ENCODE assay signal across 14 cellular contexts in genomic region chr19:41195675-41196497, GRCh38. TPM values are rescaled to one million over a fixed set of nuclear protein-coding genes. Genes with fewer than 3 reads are reported as not detected.
A peak's percentile ranks its signal among the peaks of the same experiment; 100 is the strongest.
DNase-seq lines count a peak whose midpoint lies in the region; ATAC-seq and TF ChIP-seq lines count a peak whose summit lies in the region.
"Had no signal": no experiment of that assay in that cellular context is flagged by ENCODE, and none has a peak within 500 bp of the region (broad histone marks: within the 10 kb centered on the region; RNA-seq: fewer than 3 reads in every experiment).

No MANE protein-coding gene starts in this region.

- DNase-seq in Caki2 (ENCODE audit: low read depth), result peak; percentile 59
- DNase-seq in choroid plexus epithelial cell (ENCODE audit: low read depth), result peak; percentile 44
- no peak for DNase-seq in mesendoderm
- no peak for DNase-seq in A673 (ENCODE audit: low spot score)
- no peak for DNase-seq in OCI-M2 (lab: John Stamatoyannopoulos, UW; ENCODE audit: unreplicated experiment)
- DNase-seq in NCI-H748 (lab: John Stamatoyannopoulos, UW; ENCODE audit: unreplicated experiment), result no peak
- DNase-seq: activated naive CD4-positive, alpha-beta T cell treated with anti-CD3 and anti-CD28 coated beads, Interleukin-2, amount 10 ng/mL, durations not matched to agents 7 days and 5 days; central memory CD4-positive, alpha-beta T cell; GDM1; MG63; stimulated activated CD4-positive, alpha-beta T cell treated with anti-CD3 and anti-CD28 coated beads, Interleukin-1b, Interleukin-23, amount 100 ng/mL, for 48 hours had no signal

- peaks cover 60% of the 10 kb centered on the region for H3K36me3 ChIP-seq in HUES64 (ENCODE audit: insufficient read depth, low read length)
- H3K36me3 ChIP-seq in mesendoderm (ENCODE audit: control insufficient read depth, insufficient read depth, low read length), result peaks cover 8% of the 10 kb centered on the region
- no peaks in the 10 kb centered on the region for H3K36me3 ChIP-seq in A673 (ENCODE audit: insufficient read depth, low read length, poor library complexity, severe bottlenecking)

- H3K56ac ChIP-seq in mesendoderm (ENCODE audit: low read length), result peak overlapping the region; percentile 43

- no peak overlapping the region for H2BK120ac ChIP-seq in mesendoderm (ENCODE audit: low read depth, low read length)

- POLR2A ChIA-PET in A673 (lab: Charles Lee; ENCODE audit: low non-redundant PET), result no interaction called here

- H2BK5ac ChIP-seq in mesendoderm (ENCODE audit: low read length), result no peak overlapping the region

- H3K4me1 ChIP-seq in HUES64 (ENCODE audit: insufficient read depth, low read length), result peaks cover 15% of the 10 kb centered on the region
- H3K4me1 ChIP-seq in mesendoderm (ENCODE audit: control insufficient read depth, low read depth, low read length), result peaks cover 7% of the 10 kb centered on the region
- no peaks in the 10 kb centered on the region for H3K4me1 ChIP-seq in A673 (ENCODE audit: insufficient read depth, low read length, poor library complexity, severe bottlenecking)

- H3K79me1 ChIP-seq in mesendoderm (ENCODE audit: low read length), result peaks cover 15% of the 10 kb centered on the region

- no peak overlapping the region for H3K4ac ChIP-seq in mesendoderm (ENCODE audit: low read depth, low read length)

- TF ChIP-seq CTCF in choroid plexus epithelial cell (conservative IDR thresholded peaks at IDR 0.05; ENCODE audit: low read depth, low read length), result no peak
- no peak for TF ChIP-seq CTCF in A673 (conservative IDR thresholded peaks at IDR 0.05; ENCODE audit: low read depth, low read length)

- no peak overlapping the region for H3K4me2 ChIP-seq in mesendoderm (ENCODE audit: low read length)

- intact Hi-C loops in A673 (cut with micrococcal nuclease; ENCODE audit: unreplicated experiment), result no loop called here

- H3K79me2 ChIP-seq in mesendoderm (ENCODE audit: control insufficient read depth, insufficient read depth, low read length), result peaks cover 37% of the 10 kb centered on the region

- H3K27me3 ChIP-seq in HUES64 (ENCODE audit: insufficient read depth, low read length) (no peaks in the 10 kb centered on the region), mesendoderm (ENCODE audit: insufficient read depth, low read length, poor library complexity) (no peaks in the 10 kb centered on the region), A673 (replicated peaks; ENCODE audit: insufficient read depth, low read depth, low read length, poor library complexity) (peaks cover 30% of the 10 kb centered on the region)
- H3K27me3 ChIP-seq: MG63 had no signal

- no peak overlapping the region for H3K23ac ChIP-seq in mesendoderm (ENCODE audit: low read length)

- WGBS in HUES64, result 91% methylated on average over 10 of the region's 10 CpGs
- no CpG with 5 or more reads among the region's 10 CpGs for WGBS in mesendoderm (ENCODE audit: extremely low coverage, insufficient coverage, low lambda C conversion rate)

- H3K9ac ChIP-seq in HUES64 (ENCODE audit: low read depth, low read length) (0 out of 2 replicates have a peak overlapping the region, but pooled peaks have one; percentile 16), mesendoderm (ENCODE audit: low read length) (no peak overlapping the region)

- no peak for ATAC-seq in HG02852 (IDR thresholded peaks at IDR 0.05; ENCODE audit: unreplicated experiment)

- CTCF ChIA-PET in A673 (lab: Charles Lee), result no interaction called here

- H4K8ac ChIP-seq in mesendoderm (ENCODE audit: low read depth, low read length), result no peak overlapping the region

- no peak overlapping the region for H3K18ac ChIP-seq in mesendoderm (ENCODE audit: low read length)

- H3K9me3 ChIP-seq in HUES64 (ENCODE audit: insufficient read depth, low read depth, low read length) (no peaks in the 10 kb centered on the region), A673 (ENCODE audit: low read depth, low read length, poor library complexity, severe bottlenecking) (no peaks in the 10 kb centered on the region)
- H3K9me3 ChIP-seq: MG63 had no signal

- no peak overlapping the region for H3K4me3 ChIP-seq in HUES64 (ENCODE audit: low read length)
- no peak overlapping the region for H3K4me3 ChIP-seq in choroid plexus epithelial cell (ENCODE audit: low read depth, low read length)
- no peak overlapping the region for H3K4me3 ChIP-seq in mesendoderm (ENCODE audit: low read length)
- H3K4me3 ChIP-seq in A673 (ENCODE audit: low read depth, low read length, poor library complexity, severe bottlenecking), result no peak overlapping the region
- H3K4me3 ChIP-seq: MG63 had no signal

- in situ Hi-C loops in Caki2 (cut with HindIII; ENCODE audit: low pct_unique_long_range_greater_than_20kb, low sequenced_read_pairs), result no loop called here

- no peak overlapping the region for H2AK5ac ChIP-seq in mesendoderm (ENCODE audit: low read length)

- no peak overlapping the region for H2BK15ac ChIP-seq in mesendoderm (replicated peaks; ENCODE audit: low read depth)

- no TSS peak for BruUV-seq in A673 (replicated peaks; lab: Mats Ljungman, UMichigan)

- H3K27ac ChIP-seq in HUES64 (ENCODE audit: low read depth, low read length) (no peak overlapping the region), mesendoderm (ENCODE audit: low read depth, low read length) (no peak overlapping the region), A673 (ENCODE audit: low read depth, low read length, poor library complexity, severe bottlenecking) (no peak overlapping the region)
- H3K27ac ChIP-seq: HL-60 had no signal

- H4K5ac ChIP-seq in mesendoderm (ENCODE audit: low read length), result no peak overlapping the region

RNA-seq across cellular contexts. Expression of gene CYP2S1, which starts 2.9 kb away (rescaled TPM):
- total RNA-seq in Caki2 (2014; rRNA removed; shearing (Covaris generic); ENCODE audit: low replicate concordance), result 10.6 and 40.2 TPM in 2 replicates
- 96.5 TPM for polyA plus RNA-seq in HUES64 (2013, experiment 1 of 2)
- 84.7 TPM for polyA plus RNA-seq in HUES64 (2013, experiment 2 of 2)
- polyA plus RNA-seq in mesendoderm (2013, experiment 1 of 2), result 134 TPM
- polyA plus RNA-seq in mesendoderm (2013, experiment 2 of 2), result 137 TPM
- 0.19 and 0.24 TPM in 2 replicates for total RNA-seq in A673 (2021)

RNA-seq across cellular contexts. Expression of gene AXL, which starts 23.1 kb away (rescaled TPM):
- 349 and 418 TPM in 2 replicates for total RNA-seq in Caki2 (2014; rRNA removed; shearing (Covaris generic); ENCODE audit: low replicate concordance)
- 15.2 TPM for polyA plus RNA-seq in HUES64 (2013, experiment 1 of 2)
- polyA plus RNA-seq in HUES64 (2013, experiment 2 of 2), result 17.3 TPM
- 17.2 TPM for polyA plus RNA-seq in mesendoderm (2013, experiment 1 of 2)
- 18.3 TPM for polyA plus RNA-seq in mesendoderm (2013, experiment 2 of 2)
- total RNA-seq in A673 (2021), result 0.92 and 1.0 TPM in 2 replicates

Comparison
In these comparisons a context has a peak if more than half of its experiments do, and no peak if none do; other contexts are left out.
1. DNase-seq: peak in Caki2 (single experiment) and choroid plexus epithelial cell (single experiment); none in mesendoderm (single experiment), A673 (single experiment), OCI-M2 (single experiment) and NCI-H748 (single experiment).
2. RNA of gene AXL, which starts 23.1 kb away (total RNA-seq): 349 to 418 TPM in Caki2; 0.92 to 1.0 TPM in A673; every median in the first group is over 100 times any median in the second.